In genomic region chr3:167882057-167882667, GRCh38 we compare ENCODE assay signal across 8 cellular contexts.
DNase-seq lines count a peak whose midpoint lies in the region; ATAC-seq, FAIRE-seq and TF ChIP-seq lines count a peak whose summit lies in the region.

No MANE protein-coding gene starts in this region.

- H3K4me1 ChIP-seq in K562 (replicated peaks in 1 of 2; ENCODE audit: control insufficient read depth in 2 of 2, insufficient read depth in 2 of 2, low read length in 2 of 2), result no peaks in the 10 kb centered on the region

- H3K79me2 ChIP-seq in K562 (ENCODE audit: control insufficient read depth, insufficient read depth, low read length), result no peaks in the 10 kb centered on the region

- H3K4me1 Mint-ChIP-seq in activated T-cell treated with anti-CD3 and anti-CD28 coated beads, Interleukin-2, amount 50 U/mL, for 4 hours (ENCODE audit: low read depth), result no peaks in the 10 kb centered on the region

- H3K9me3 Mint-ChIP-seq in activated T-cell treated with anti-CD3 and anti-CD28 coated beads, Interleukin-2, amount 50 U/mL, for 4 hours, result no peaks in the 10 kb centered on the region

- no peaks in the 10 kb centered on the region for H3K9me3 ChIP-seq in K562 (replicated peaks; ENCODE audit: control insufficient read depth, insufficient read depth, low read depth, low read length)

- peak; percentile 71 for ATAC-seq in GM19397 (IDR thresholded peaks at IDR 0.05; ENCODE audit: unreplicated experiment)
- peak; percentile 88 for ATAC-seq in HG03432 (IDR thresholded peaks at IDR 0.05; ENCODE audit: unreplicated experiment)
- peak; percentile 80 for ATAC-seq in K562
- no peak for ATAC-seq in activated T-cell treated with anti-CD3 and anti-CD28 coated beads, Interleukin-2, amount 50 U/mL, for 4 hours

- H3K27ac ChIP-seq in K562 (ENCODE audit: extremely low read depth, low read depth, low read length), result no peak overlapping the region

- peak; percentile 77 to 83 for TF ChIP-seq RAD21 in K562 (CRISPR knock-in tag; conservative IDR thresholded peaks at IDR 0.05 in 1 of 2, IDR thresholded peaks at IDR 0.05 in 1 of 2)

- no peaks in the 10 kb centered on the region for H3K36me3 ChIP-seq in K562 (ENCODE audit: control insufficient read depth, insufficient read depth, low read length)

- POLR2A ChIA-PET in K562 (lab: Yijun Ruan, JAX), result no interaction called here

- BruUV-seq in K562 (replicated peaks; lab: Mats Ljungman, UMichigan), result no TSS peak

- no peaks in the 10 kb centered on the region for H4K20me1 ChIP-seq in K562 (replicated peaks; ENCODE audit: control insufficient read depth, insufficient read depth, low read length)

- 5% methylated on average over 1 of the region's 1 CpG for WGBS in K562 (ENCODE audit: insufficient coverage, low coverage, missing lambda C conversion rate)

- H3K9ac ChIP-seq in K562 (ENCODE audit: insufficient read depth in 1 of 2, low read depth in 2 of 2, low read length in 2 of 2), result no peak overlapping the region

- no peak for TF ChIP-seq EP300 in K562 (IDR thresholded peaks at IDR 0.05; ENCODE audit: low read length)

- no peak overlapping the region for H3K4me3 Mint-ChIP-seq in activated T-cell treated with anti-CD3 and anti-CD28 coated beads, Interleukin-2, amount 50 U/mL, for 4 hours

- no peak for FAIRE-seq in K562 (lab: Jason Lieb, UNC)

- no peak overlapping the region for H3K4me3 ChIP-seq in K562

- H3K27me3 ChIP-seq in K562 (ENCODE audit: control insufficient read depth in 2 of 2, insufficient read depth in 2 of 2, low read length in 2 of 2), result no peaks in the 10 kb centered on the region

- intact Hi-C loops in K562 (cut with micrococcal nuclease), result loop anchor here (1.0 to 5.0 kb wide), 2 partner anchors 145 to 502 kb away; partner anchors contain the start of genes SERPINI1 and ZBBX

- peak; percentile 34 to 68 (median 34); a peak in 3 of 6 replicates for TF ChIP-seq CTCF in K562 (IDR thresholded peaks at IDR 0.05 in 2 of 3, conservative IDR thresholded peaks at IDR 0.05 in 1 of 3; ENCODE audit: insufficient read depth in 2 of 3, low read depth in 1 of 3, low read length in 3 of 3)

- in situ Hi-C loops in K562 (cut with MboI), result no loop called here

- DNase-seq in DMS 273 (lab: John Stamatoyannopoulos, UW; ENCODE audit: unreplicated experiment), result peak; percentile 83
- peak; percentile 23 for DNase-seq in NCI-H460 (ENCODE audit: extremely low read depth, low read depth)
- peak; percentile 20 to 51 (median 34) for DNase-seq in K562 (ENCODE audit: extremely low read depth in 1 of 4, low spot score in 3 of 4)
- DNase-seq in kidney glomerular epithelial cell (lab: John Stamatoyannopoulos, UW), result peak; percentile 37
- DNase-seq in activated T-cell treated with anti-CD3 and anti-CD28 coated beads, Interleukin-2, amount 50 U/mL, for 4 hours, result no peak
- DNase-seq in NK-92 treated with Interleukin-12 subunit alpha and Interleukin-12 subunit beta, amount 100 ng/mL, for 24 hours (lab: John Stamatoyannopoulos, UW), result no peak

- H3K4me2 ChIP-seq in K562 (ENCODE audit: insufficient read depth, low read length), result no peak overlapping the region

- H3K27me3 Mint-ChIP-seq in activated T-cell treated with anti-CD3 and anti-CD28 coated beads, Interleukin-2, amount 50 U/mL, for 4 hours (ENCODE audit: low read depth), result peaks cover 3% of the 10 kb centered on the region

- H2AFZ ChIP-seq in K562 (ENCODE audit: low read depth, low read length), result no peak overlapping the region

- no peaks in the 10 kb centered on the region for H3K9me1 ChIP-seq in K562 (ENCODE audit: control insufficient read depth, insufficient read depth, low read length)

- no peak for TF ChIP-seq POLR2A in K562 (conservative IDR thresholded peaks at IDR 0.05)

- no peaks in the 10 kb centered on the region for H3K36me3 Mint-ChIP-seq in activated T-cell treated with anti-CD3 and anti-CD28 coated beads, Interleukin-2, amount 50 U/mL, for 4 hours (ENCODE audit: insufficient read depth)

- CTCF ChIA-PET in K562 (lab: Yijun Ruan, JAX; ENCODE audit: low intra/inter-chr PET ratio), result interaction anchor here (1.0 to 1.2 kb wide), 2 partner anchors 44 to 475 kb away, joined by 3 to 4 read pairs; no protein-coding TSS in a partner anchor

TF ChIP-seq in K562, 482 proteins besides CTCF, POLR2A, EP300 and RAD21:
- no peak for TF ChIP-seq CBX3 (IDR thresholded peaks at IDR 0.05; ENCODE audit: borderline replicate concordance in 1 of 2, low read length in 2 of 2)
- TF ChIP-seq ZNF311 (CRISPR knock-in tag; IDR thresholded peaks at IDR 0.05), result no peak
- TF ChIP-seq ARID3A (IDR thresholded peaks at IDR 0.05; ENCODE audit: borderline replicate concordance, low read depth, low read length), result peak; percentile 67; the same call in 1 of the 2 replicates
- TF ChIP-seq SREBF1 (IDR thresholded peaks at IDR 0.05; ENCODE audit: borderline replicate concordance, low read depth, low read length), result no peak
- no peak for TF ChIP-seq IRF2 (CRISPR knock-in tag; IDR thresholded peaks at IDR 0.05)
- peak; percentile 69 for TF ChIP-seq DEAF1 (CRISPR knock-in tag; IDR thresholded peaks at IDR 0.05)
- no peak for TF ChIP-seq SAP30 (IDR thresholded peaks at IDR 0.05; ENCODE audit: borderline replicate concordance, insufficient read depth, low read depth, low read length, poor library complexity, severe bottlenecking)
- 0 out of 2 replicates have a peak, but pooled peaks have one; percentile 37 for TF ChIP-seq SMC3 (conservative IDR thresholded peaks at IDR 0.05; ENCODE audit: insufficient read depth, low read depth, low read length)
- no peak for TF ChIP-seq ID3 (CRISPR knock-in tag; IDR thresholded peaks at IDR 0.05)
- no peak for TF ChIP-seq ID3 (tag; IDR thresholded peaks at IDR 0.05)

Comparison
In these comparisons a context has a peak if more than half of its experiments do, and no peak if none do; other contexts are left out.
1. DNase-seq: peak in DMS 273 (single experiment), NCI-H460 (single experiment), K562 (4 of 4) and kidney glomerular epithelial cell (single experiment); none in activated T-cell treated with anti-CD3 and anti-CD28 coated beads, Interleukin-2, amount 50 U/mL, for 4 hours (single experiment) and NK-92 treated with Interleukin-12 subunit alpha and Interleukin-12 subunit beta, amount 100 ng/mL, for 24 hours (single experiment).
2. ATAC-seq: peak in GM19397 (single experiment), HG03432 (single experiment) and K562 (single experiment); none in activated T-cell treated with anti-CD3 and anti-CD28 coated beads, Interleukin-2, amount 50 U/mL, for 4 hours (0 of 2).